1 cellular context compared by ENCODE assay signal in genomic region chr6:99393366-99393697, GRCh38.
TF ChIP-seq lines count a peak whose summit lies in the region.

No MANE protein-coding gene starts in this region.

TF ChIP-seq in liver, 16 proteins besides CTCF, POLR2A, EP300 and RAD21 (continued from another document):
- no peak for TF ChIP-seq MAX (IDR thresholded peaks at IDR 0.05)
